ENCODE assay signal across 29 cellular contexts in the genomic region with DNA sequence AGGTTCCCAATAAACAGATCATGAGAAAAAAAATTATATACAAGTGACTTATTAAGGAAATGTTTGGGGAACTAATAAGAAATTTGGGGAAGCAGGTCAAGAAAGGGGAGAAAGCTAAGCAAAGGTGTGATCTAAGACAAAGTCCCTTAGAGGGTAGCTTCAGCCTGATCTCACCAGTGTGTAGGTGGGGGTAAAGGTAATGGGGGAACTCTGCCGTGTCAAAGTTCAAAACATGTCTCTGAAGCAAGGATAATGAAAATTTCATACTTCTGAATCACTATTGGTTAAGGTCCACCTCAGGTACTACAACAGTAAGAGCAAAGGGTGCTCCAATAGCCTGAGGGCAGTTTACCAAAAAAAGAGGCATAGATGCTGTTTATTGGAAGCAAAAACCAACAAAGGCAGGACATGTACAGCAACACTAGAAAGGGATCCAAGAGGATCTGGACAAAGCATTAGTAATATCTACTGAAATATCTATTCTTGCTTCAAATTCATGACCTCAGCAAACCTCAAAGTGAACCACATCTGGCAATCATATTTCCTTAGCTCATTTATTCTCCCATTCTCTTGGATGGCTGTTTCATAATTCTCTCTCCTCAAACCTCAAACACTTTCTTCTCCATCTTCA. TPM values are rescaled to one million over a fixed set of nuclear protein-coding genes. Genes with fewer than 3 reads are reported as not detected.
DNase-seq lines count a peak whose midpoint lies in the region; ATAC-seq lines count a peak whose summit lies in the region.
"Had no signal": no experiment of that assay in that cellular context is flagged by ENCODE, and none has a peak within 500 bp of the region (broad histone marks: within the 10 kb centered on the region; RNA-seq: fewer than 3 reads in every experiment).

No MANE protein-coding gene starts in this region.

- DNase-seq in ELR (ENCODE audit: low read depth) (peak; percentile 18), M059J (ENCODE audit: low read depth) (peak; percentile 52), fibroblast of gingiva (ENCODE audit: low read depth) (peak; percentile 66), mesenchymal stem cell (no peak), posterior cingulate gyrus (no peak)
- DNase-seq in stimulated activated CD4-positive, alpha-beta T cell treated with anti-CD3 and anti-CD28 coated beads, Interleukin-1b, Interleukin-23, amount 100 ng/mL, for 48 hours, result no peak
- no peak for DNase-seq in activated CD4-positive, CD25-positive, alpha-beta regulatory T cell treated with anti-CD3 and anti-CD28 coated beads, Interleukin-2, amount 50 U/mL, for 72 hours
- DNase-seq: activated CD4-positive, alpha-beta T cell treated with anti-CD3 and anti-CD28 coated beads, Interleukin-2, amount 50 U/mL, for 4 hours; activated CD8-positive, alpha-beta memory T cell treated with anti-CD3 and anti-CD28 coated beads, Interleukin-2, amount 50 U/mL, for 48 hours; activated effector memory CD4-positive, alpha-beta T cell treated with Interleukin-2 at 50 U/mL for 16 hours; activated naive CD8-positive, alpha-beta T cell treated with anti-CD3 and anti-CD28 coated beads, Interleukin-2, amount 10 ng/mL, durations not matched to agents 7 days and 5 days; CD4-positive, CD25-positive, alpha-beta regulatory T cell; cerebellar nuclear complex; H9; islet precursor cell; Karpas-422; lower lobe of right lung; NCI-H1092; NCI-H187; NCI-H69; right cardiac atrium; T-helper 9 cell; transverse colon had no signal

- ATAC-seq in GM19452 (IDR thresholded peaks at IDR 0.05; ENCODE audit: unreplicated experiment), result no peak
- ATAC-seq: lower lobe of right lung, right cardiac atrium, Right ventricle myocardium inferior, WTC11 had no signal

- WGBS in mesenchymal stem cell, result no CpG with 5 or more reads among the region's 1 CpG

- no peak overlapping the region for H2BK15ac ChIP-seq in mesenchymal stem cell (ENCODE audit: low read depth, poor library complexity, severe bottlenecking)

- H3K23ac ChIP-seq in mesenchymal stem cell (ENCODE audit: low read length in 2 of 2), result no peak overlapping the region

- no peak overlapping the region for H2AK5ac ChIP-seq in mesenchymal stem cell (ENCODE audit: low read length, severe bottlenecking)

- H4K8ac ChIP-seq in mesenchymal stem cell (ENCODE audit: low read length), result no peak overlapping the region

- H2BK5ac ChIP-seq in mesenchymal stem cell (ENCODE audit: low read depth, low read length, poor library complexity, severe bottlenecking), result no peak overlapping the region

- H3K4me2 ChIP-seq in mesenchymal stem cell (ENCODE audit: low read length, poor library complexity, severe bottlenecking), result no peak overlapping the region

- intact Hi-C loops in posterior cingulate gyrus (cut with DNase I), result no loop called here

- no peaks in the 10 kb centered on the region for H3K36me3 ChIP-seq in mesenchymal stem cell (ENCODE audit: control insufficient read depth in 1 of 2, insufficient read depth in 2 of 2, low read depth in 1 of 2, low read length in 2 of 2)
- H3K36me3 ChIP-seq: lower lobe of right lung, transverse colon had no signal

- H3K4me3 ChIP-seq in mesenchymal stem cell (ENCODE audit: insufficient read depth in 1 of 2, low read depth in 1 of 2, low read length in 2 of 2), result no peak overlapping the region
- H3K4me3 ChIP-seq: lower lobe of right lung, transverse colon had no signal

- no peak overlapping the region for H2BK12ac ChIP-seq in mesenchymal stem cell (ENCODE audit: low read length in 2 of 2)

- peak overlapping the region; percentile 14 for H3K9ac ChIP-seq in mesenchymal stem cell (ENCODE audit: low read length)
- H3K9ac ChIP-seq: parathyroid adenoma had no signal

- no peaks in the 10 kb centered on the region for H3K4me1 ChIP-seq in mesenchymal stem cell (ENCODE audit: control insufficient read depth, insufficient read depth, low read depth, low read length)
- H3K4me1 ChIP-seq: transverse colon had no signal

- no peak overlapping the region for H3K14ac ChIP-seq in mesenchymal stem cell (ENCODE audit: low read length in 2 of 2)

- no peak overlapping the region for H4K91ac ChIP-seq in mesenchymal stem cell (ENCODE audit: low read length)

- peaks cover 10% of the 10 kb centered on the region for H3K79me1 ChIP-seq in mesenchymal stem cell (replicated peaks; ENCODE audit: low read length, poor library complexity, severe bottlenecking)

- H3K27ac ChIP-seq in mesenchymal stem cell (ENCODE audit: low read length, poor library complexity, severe bottlenecking), result no peak overlapping the region
- H3K27ac ChIP-seq: epithelial cell of prostate, lower lobe of right lung, parathyroid adenoma, transverse colon had no signal

- no peaks in the 10 kb centered on the region for H3K9me3 ChIP-seq in mesenchymal stem cell (ENCODE audit: control insufficient read depth, low read length)
- H3K9me3 ChIP-seq: lower lobe of right lung, transverse colon had no signal

- no peaks in the 10 kb centered on the region for H3K27me3 ChIP-seq in mesenchymal stem cell (ENCODE audit: control insufficient read depth in 1 of 2, insufficient read depth in 1 of 2, low read length in 2 of 2)
- H3K27me3 ChIP-seq: transverse colon had no signal

- no peak overlapping the region for H2AFZ ChIP-seq in mesenchymal stem cell (ENCODE audit: low read depth, low read length)
- H2AFZ ChIP-seq: parathyroid adenoma had no signal

- no peak overlapping the region for H3K4ac ChIP-seq in mesenchymal stem cell (ENCODE audit: low read depth in 1 of 2, low read length in 2 of 2)

- no peak overlapping the region for H3K18ac ChIP-seq in mesenchymal stem cell (ENCODE audit: low read depth in 1 of 2, low read length in 2 of 2)

- no peak overlapping the region for H2BK120ac ChIP-seq in mesenchymal stem cell (ENCODE audit: low read depth, low read length)

RNA-seq across cellular contexts. Expression of gene ACAD11, which starts 6.9 kb away (rescaled TPM):
- total RNA-seq in M059J (2014; rRNA removed; shearing (Covaris generic)), result 9.9 and 14.6 TPM in 2 replicates
- 14.3 TPM for polyA plus RNA-seq in mesenchymal stem cell (2013, experiment 1 of 2)
- 14.1 TPM for polyA plus RNA-seq in mesenchymal stem cell (2013, experiment 2 of 2)

RNA-seq across cellular contexts. Expression of gene UBA5, which starts 7.4 kb away (rescaled TPM):
- total RNA-seq in M059J (2014; rRNA removed; shearing (Covaris generic)), result 32.2 and 52.2 TPM in 2 replicates
- 22.0 TPM for polyA plus RNA-seq in mesenchymal stem cell (2013, experiment 1 of 2)
- polyA plus RNA-seq in mesenchymal stem cell (2013, experiment 2 of 2), result 22.1 TPM

RNA-seq across cellular contexts. Expression of gene ACKR4, which starts 55.7 kb away (rescaled TPM):
- 0.20 and 0.44 TPM in 2 replicates for total RNA-seq in M059J (2014; rRNA removed; shearing (Covaris generic))
- 0.17 TPM for polyA plus RNA-seq in mesenchymal stem cell (2013, experiment 1 of 2)
- 0.14 TPM for polyA plus RNA-seq in mesenchymal stem cell (2013, experiment 2 of 2)
- total RNA-seq: activated naive CD8-positive, alpha-beta T cell treated with anti-CD3 and anti-CD28 coated beads, Interleukin-2, amount 10 ng/mL, durations not matched to agents 7 days and 5 days; H9; neural crest cell; WTC11 had no signal

Comparison
In these comparisons a context has a peak if more than half of its experiments do, and no peak if none do; other contexts are left out.
1. DNase-seq: peak in ELR (single experiment), M059J (single experiment) and fibroblast of gingiva (single experiment); none in mesenchymal stem cell (single experiment), posterior cingulate gyrus (0 of 10), stimulated activated CD4-positive, alpha-beta T cell treated with anti-CD3 and anti-CD28 coated beads, Interleukin-1b, Interleukin-23, amount 100 ng/mL, for 48 hours (single experiment) and activated CD4-positive, CD25-positive, alpha-beta regulatory T cell treated with anti-CD3 and anti-CD28 coated beads, Interleukin-2, amount 50 U/mL, for 72 hours (single experiment).